In genomic region chr1:185693654-185694053, GRCh38 we compare ENCODE assay signal across 10 cellular contexts. TPM values are rescaled to one million over a fixed set of nuclear protein-coding genes. Genes with fewer than 3 reads are reported as not detected.
DNase-seq lines count a peak whose midpoint lies in the region; ATAC-seq lines count a peak whose summit lies in the region.
"Had no signal": no experiment of that assay in that cellular context is flagged by ENCODE, and none has a peak within 500 bp of the region (broad histone marks: within the 10 kb centered on the region; RNA-seq: fewer than 3 reads in every experiment).

No MANE protein-coding gene starts in this region.

- H3K4me3 Mint-ChIP-seq in activated T-cell treated with anti-CD3 and anti-CD28 coated beads, Interleukin-2, amount 50 U/mL, for 4 hours = peak overlapping the region; percentile 82
- H3K4me3 Mint-ChIP-seq in dendritic cell treated with granulocyte-macrophage colony-stimulating factor and Interleukin-4, amounts not matched to agents 40 ng/mL and 50 ng/mL, for 4 days = peak overlapping the region; percentile 34

- no peak for DNase-seq in activated T-cell treated with anti-CD3 and anti-CD28 coated beads, Interleukin-2, amount 50 U/mL, for 4 hours
- DNase-seq in activated T-cell treated with anti-CD3 and anti-CD28 coated beads for 4 hours = no peak
- DNase-seq in stimulated activated CD4-positive, alpha-beta T cell treated with anti-CD3 and anti-CD28 coated beads, Interleukin-4, amount 100 ng/mL, for 4 hours = no peak
- no peak for DNase-seq in activated effector memory CD4-positive, alpha-beta T cell treated with Interleukin-2 at 50 U/mL for 16 hours
- DNase-seq: activated CD8-positive, alpha-beta memory T cell treated with anti-CD3 and anti-CD28 coated beads, Interleukin-2, amount 50 U/mL, for 4 hours; NCI-H1694 treated with DMSO at 0.1 percent for 48 hours had no signal

- H3K9me3 Mint-ChIP-seq in activated T-cell treated with anti-CD3 and anti-CD28 coated beads, Interleukin-2, amount 50 U/mL, for 4 hours = no peaks in the 10 kb centered on the region
- H3K9me3 Mint-ChIP-seq in dendritic cell treated with granulocyte-macrophage colony-stimulating factor and Interleukin-4, amounts not matched to agents 40 ng/mL and 50 ng/mL, for 4 days = peaks cover 11% of the 10 kb centered on the region

- peak overlapping the region in 4 of 5 donors; percentile 40 to 51 (median 44) for H3K4me3 ChIP-seq in subcutaneous abdominal adipose tissue (ENCODE audit: low read depth in 1 of 5, low read length in 5 of 5)

- H3K4me1 Mint-ChIP-seq in activated T-cell treated with anti-CD3 and anti-CD28 coated beads, Interleukin-2, amount 50 U/mL, for 4 hours (ENCODE audit: low read depth) = peaks cover 14% of the 10 kb centered on the region
- H3K4me1 Mint-ChIP-seq in dendritic cell treated with granulocyte-macrophage colony-stimulating factor and Interleukin-4, amounts not matched to agents 40 ng/mL and 50 ng/mL, for 4 days (ENCODE audit: low read depth) = peaks cover 13% of the 10 kb centered on the region

- H3K36me3 ChIP-seq in subcutaneous abdominal adipose tissue (ENCODE audit: control insufficient read depth in 5 of 5, insufficient read depth in 5 of 5, low read length in 5 of 5) = no peaks in the 10 kb centered on the region

- intact Hi-C loops in dendritic cell treated with granulocyte-macrophage colony-stimulating factor and Interleukin-4, amounts not matched to agents 40 ng/mL and 50 ng/mL, for 4 days (cut with micrococcal nuclease) = no loop called here

- H3K9me3 ChIP-seq in subcutaneous abdominal adipose tissue (ENCODE audit: control insufficient read depth in 5 of 5, low read length in 5 of 5) = no peaks in the 10 kb centered on the region

- H3K27me3 Mint-ChIP-seq in activated T-cell treated with anti-CD3 and anti-CD28 coated beads, Interleukin-2, amount 50 U/mL, for 4 hours (ENCODE audit: low read depth) = peaks cover 21% of the 10 kb centered on the region
- peaks cover 5% of the 10 kb centered on the region for H3K27me3 Mint-ChIP-seq in dendritic cell treated with granulocyte-macrophage colony-stimulating factor and Interleukin-4, amounts not matched to agents 40 ng/mL and 50 ng/mL, for 4 days

- peak overlapping the region; percentile 89 for H3K27ac Mint-ChIP-seq in dendritic cell treated with granulocyte-macrophage colony-stimulating factor and Interleukin-4, amounts not matched to agents 40 ng/mL and 50 ng/mL, for 4 days

- peaks cover 2% of the 10 kb centered on the region for H3K36me3 Mint-ChIP-seq in activated T-cell treated with anti-CD3 and anti-CD28 coated beads, Interleukin-2, amount 50 U/mL, for 4 hours (ENCODE audit: insufficient read depth)
- H3K36me3 Mint-ChIP-seq in dendritic cell treated with granulocyte-macrophage colony-stimulating factor and Interleukin-4, amounts not matched to agents 40 ng/mL and 50 ng/mL, for 4 days (ENCODE audit: low read depth) = peaks cover 12% of the 10 kb centered on the region

- no peak overlapping the region for H3K9ac ChIP-seq in subcutaneous abdominal adipose tissue (ENCODE audit: low read length in 5 of 5)

- peaks cover 0 to 16% (median 6%) of the 10 kb centered on the region in 5 donors for H3K4me1 ChIP-seq in subcutaneous abdominal adipose tissue (ENCODE audit: control insufficient read depth in 5 of 5, insufficient read depth in 5 of 5, low read length in 5 of 5)

- no peaks in the 10 kb centered on the region for H3K27me3 ChIP-seq in subcutaneous abdominal adipose tissue (ENCODE audit: control insufficient read depth in 5 of 5, insufficient read depth in 4 of 5, low read length in 5 of 5)

- H3K27ac ChIP-seq in subcutaneous abdominal adipose tissue (ENCODE audit: low read depth, low read length) = peak overlapping the region; percentile 37

- peak in 1 of 2 donors; percentile 74 for ATAC-seq in activated T-cell treated with anti-CD3 and anti-CD28 coated beads, Interleukin-2, amount 50 U/mL, for 4 hours
- ATAC-seq in HG03175 (IDR thresholded peaks at IDR 0.05; ENCODE audit: unreplicated experiment) = peak; percentile 33
- no peak for ATAC-seq in GM18861 (IDR thresholded peaks at IDR 0.05; ENCODE audit: unreplicated experiment)

RNA-seq across cellular contexts. Expression of gene HMCN1, which starts 40.5 kb away (rescaled TPM):
- total RNA-seq in activated T-cell treated with anti-CD3 and anti-CD28 coated beads, Interleukin-2, amount 50 U/mL, for 4 hours = under 1 TPM; under 0.01 to 0.03 (median 0.03) TPM
